Comparison of ENCODE assay signal across 8 cellular contexts in the genomic region with DNA sequence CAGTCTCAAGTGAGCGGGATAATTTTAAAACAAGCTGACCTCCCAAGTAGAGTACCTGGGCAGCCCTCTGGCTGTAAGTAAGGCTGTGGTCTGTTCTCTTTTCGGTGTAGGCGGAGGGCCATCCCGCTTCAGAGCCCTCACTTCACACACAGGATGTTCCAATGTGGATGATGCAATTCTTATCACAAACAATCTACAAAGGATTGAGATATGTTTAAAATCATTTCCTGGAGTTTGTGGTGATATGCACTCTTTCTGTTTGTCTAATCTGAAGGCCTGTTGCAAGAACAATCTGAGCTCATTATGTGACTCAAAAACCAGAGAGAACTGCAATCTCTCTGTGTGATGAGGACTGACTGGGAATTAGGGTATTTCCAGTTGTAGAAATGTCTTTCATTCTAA. TPM values are rescaled to one million over a fixed set of nuclear protein-coding genes. Genes with fewer than 3 reads are reported as not detected.
DNase-seq lines count a peak whose midpoint lies in the region; ATAC-seq and TF ChIP-seq lines count a peak whose summit lies in the region.

No MANE protein-coding gene starts in this region.

- H3K4me3 Mint-ChIP-seq in CD8-positive, alpha-beta T cell = no peak overlapping the region
- H3K4me3 Mint-ChIP-seq in naive thymus-derived CD8-positive, alpha-beta T cell = peak overlapping the region in 6 of 10 donors; percentile 4 to 56 (median 36)

- H3K9me3 ChIP-seq in CD8-positive, alpha-beta T cell (ENCODE audit: low read length) = no peaks in the 10 kb centered on the region

- no peaks in the 10 kb centered on the region for H3K27me3 Mint-ChIP-seq in CD8-positive, alpha-beta T cell (ENCODE audit: low read depth)
- H3K27me3 Mint-ChIP-seq in naive thymus-derived CD8-positive, alpha-beta T cell = no peaks in the 10 kb centered on the region

- peaks cover 10% of the 10 kb centered on the region for H3K4me1 ChIP-seq in CD8-positive, alpha-beta T cell (ENCODE audit: insufficient read depth, low read length)

- CTCF ChIA-PET in CD8-positive, alpha-beta T cell (lab: Charles Lee) = no interaction called here
- CTCF ChIA-PET in HEK293T (lab: Yijun Ruan, JAX) = interaction anchor here (0.9 kb wide), 1 partner anchor 82 kb away, joined by 4 read pairs; no protein-coding TSS in a partner anchor

- H3K36me3 ChIP-seq in CD8-positive, alpha-beta T cell (ENCODE audit: insufficient read depth, low read length) = no peaks in the 10 kb centered on the region

- peak in 1 of 7 experiments; percentile 36 for DNase-seq in CD8-positive, alpha-beta T cell
- peak; percentile 91 for DNase-seq in NCI-H226
- peak; percentile 80 to 94 for DNase-seq in cardiac fibroblast (ENCODE audit: low read depth in 2 of 2)
- peak in 2 of 10 donors; percentile 35 to 58 for DNase-seq in naive thymus-derived CD8-positive, alpha-beta T cell
- DNase-seq in effector CD4-positive, alpha-beta T cell = no peak
- no peak for DNase-seq in HEK293T (ENCODE audit: extremely low spot score)
- no peak for DNase-seq in NCI-H2227 treated with DMSO at 0.1 percent for 48 hours (lab: John Stamatoyannopoulos, UW)

- H3K4me3 ChIP-seq in CD8-positive, alpha-beta T cell (ENCODE audit: low read depth, low read length) = no peak overlapping the region
- no peak overlapping the region for H3K4me3 ChIP-seq in cardiac fibroblast (replicated peaks in 1 of 2; ENCODE audit: low read depth in 2 of 2, low read length in 2 of 2)

- POLR2A ChIA-PET in CD8-positive, alpha-beta T cell (lab: Charles Lee) = interaction anchor here (0.5 kb wide), 1 partner anchor 135 kb away, joined by 4 read pairs; no protein-coding TSS in a partner anchor
- POLR2A ChIA-PET in naive thymus-derived CD8-positive, alpha-beta T cell (lab: Charles Lee) = no interaction called here
- POLR2A ChIA-PET in HEK293T (lab: Yijun Ruan, JAX) = no interaction called here

- H3K27ac Mint-ChIP-seq in CD8-positive, alpha-beta T cell = peak overlapping the region; percentile 62
- H3K27ac Mint-ChIP-seq in naive thymus-derived CD8-positive, alpha-beta T cell = peak overlapping the region in 9 of 10 donors; percentile 4 to 89 (median 68)

- intact Hi-C loops in CD8-positive, alpha-beta T cell (cut with DNase I, micrococcal nuclease) = no loop called here

- ATAC-seq in CD8-positive, alpha-beta T cell = peak; percentile 87
- peak; percentile 68 for ATAC-seq in naive thymus-derived CD8-positive, alpha-beta T cell
- no peak for ATAC-seq in GM18520 (IDR thresholded peaks at IDR 0.05; ENCODE audit: unreplicated experiment)

- no peak for TF ChIP-seq CTCF in CD8-positive, alpha-beta T cell (IDR thresholded peaks at IDR 0.05)
- no peak for TF ChIP-seq CTCF in cardiac fibroblast (IDR thresholded peaks at IDR 0.05; ENCODE audit: low read depth, low read length)

- H3K9me3 Mint-ChIP-seq in CD8-positive, alpha-beta T cell = no peaks in the 10 kb centered on the region
- H3K9me3 Mint-ChIP-seq in naive thymus-derived CD8-positive, alpha-beta T cell = no peaks in the 10 kb centered on the region

- no peaks in the 10 kb centered on the region for H3K27me3 ChIP-seq in CD8-positive, alpha-beta T cell (ENCODE audit: insufficient read depth, low read length)

- H3K27ac ChIP-seq in CD8-positive, alpha-beta T cell (ENCODE audit: low read depth, low read length) = no peak overlapping the region

- H3K4me1 Mint-ChIP-seq in CD8-positive, alpha-beta T cell (ENCODE audit: low read depth) = peaks cover 17% of the 10 kb centered on the region
- H3K4me1 Mint-ChIP-seq in naive thymus-derived CD8-positive, alpha-beta T cell = peaks cover 5 to 25% (median 10%) of the 10 kb centered on the region in 4 donors

- H3K36me3 Mint-ChIP-seq in CD8-positive, alpha-beta T cell = no peaks in the 10 kb centered on the region
- H3K36me3 Mint-ChIP-seq in naive thymus-derived CD8-positive, alpha-beta T cell = no peaks in the 10 kb centered on the region

TF ChIP-seq in HEK293T, 16 proteins besides CTCF, POLR2A, EP300 and RAD21:
- TF ChIP-seq CTBP1 (IDR thresholded peaks at IDR 0.05; ENCODE audit: borderline replicate concordance) (no peak), SP1 (IDR thresholded peaks at IDR 0.05) (no peak), TARDBP (IDR thresholded peaks at IDR 0.05) (no peak), NFRKB (IDR thresholded peaks at IDR 0.05) (no peak), ARNT (IDR thresholded peaks at IDR 0.05) (no peak), ELF4 (IDR thresholded peaks at IDR 0.05) (no peak)
- TF ChIP-seq, protein P1, sequence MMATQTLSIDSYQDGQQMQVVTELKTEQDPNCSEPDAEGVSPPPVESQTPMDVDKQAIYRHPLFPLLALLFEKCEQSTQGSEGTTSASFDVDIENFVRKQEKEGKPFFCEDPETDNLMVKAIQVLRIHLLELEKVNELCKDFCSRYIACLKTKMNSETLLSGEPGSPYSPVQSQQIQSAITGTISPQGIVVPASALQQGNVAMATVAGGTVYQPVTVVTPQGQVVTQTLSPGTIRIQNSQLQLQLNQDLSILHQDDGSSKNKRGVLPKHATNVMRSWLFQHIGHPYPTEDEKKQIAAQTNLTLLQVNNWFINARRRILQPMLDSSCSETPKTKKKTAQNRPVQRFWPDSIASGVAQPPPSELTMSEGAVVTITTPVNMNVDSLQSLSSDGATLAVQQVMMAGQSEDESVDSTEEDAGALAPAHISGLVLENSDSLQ (IDR thresholded peaks at IDR 0.05) = no peak
TF ChIP-seq in HEK293T: peak in this region for 0.

RNA-seq across cellular contexts. Expression of gene ITGA2, which starts 42.5 kb away (rescaled TPM):
- not detected for total RNA-seq in CD8-positive, alpha-beta T cell
- total RNA-seq in naive thymus-derived CD8-positive, alpha-beta T cell = not detected
- polyA plus RNA-seq in naive thymus-derived CD8-positive, alpha-beta T cell = under 1 TPM in 2 of 3 donors, not detected in 1; 0.06 to 0.19 TPM

Comparison
In these comparisons a context has a peak if more than half of its experiments do, and no peak if none do; other contexts are left out.
1. DNase-seq: peak in NCI-H226 (single experiment) and cardiac fibroblast (2 of 2); none in effector CD4-positive, alpha-beta T cell (single experiment), HEK293T (single experiment) and NCI-H2227 treated with DMSO at 0.1 percent for 48 hours (single experiment).